14 cellular contexts compared by ENCODE assay signal in genomic region chr1:27787895-27788294, GRCh38. TPM values are rescaled to one million over a fixed set of nuclear protein-coding genes. Genes with fewer than 3 reads are reported as not detected.
A peak's percentile ranks its signal among the peaks of the same experiment; 100 is the strongest.
DNase-seq lines count a peak whose midpoint lies in the region; ATAC-seq and TF ChIP-seq lines count a peak whose summit lies in the region.
"Had no signal": no experiment of that assay in that cellular context is flagged by ENCODE, and none has a peak within 500 bp of the region (broad histone marks: within the 10 kb centered on the region; RNA-seq: fewer than 3 reads in every experiment).

No MANE protein-coding gene starts in this region.

- H3K36me3 ChIP-seq in breast epithelium (no peaks in the 10 kb centered on the region), left lung (peaks cover 4 to 25% of the 10 kb centered on the region in 2 donors), thyroid gland (peaks cover 17% of the 10 kb centered on the region in 2 donors), Karpas-422 (ENCODE audit: insufficient read depth, low read length) (peaks cover 19% of the 10 kb centered on the region)

- ATAC-seq in left lung: peak; percentile 40
- no peak for ATAC-seq in stimulated activated naive CD8-positive, alpha-beta T cell treated with anti-CD3 and anti-CD28 coated beads, Interleukin-15, amount 100 ng/mL, for 72 hours
- ATAC-seq in GM18861 (IDR thresholded peaks at IDR 0.05; ENCODE audit: unreplicated experiment): no peak
- ATAC-seq: body of pancreas, left colon had no signal

- H3K4me3 ChIP-seq in breast epithelium: no peak overlapping the region
- H3K4me3 ChIP-seq in left lung: no peak overlapping the region
- no peak overlapping the region for H3K4me3 ChIP-seq in thyroid gland (replicated peaks in 1 of 3)
- no peak overlapping the region for H3K4me3 ChIP-seq in Karpas-422 (ENCODE audit: low read length)
- H3K4me3 ChIP-seq: body of pancreas, prostate gland had no signal

- H3K9me3 ChIP-seq in breast epithelium (no peaks in the 10 kb centered on the region), left lung (no peaks in the 10 kb centered on the region), thyroid gland (no peaks in the 10 kb centered on the region), Karpas-422 (ENCODE audit: low read length) (no peaks in the 10 kb centered on the region)
- H3K9me3 ChIP-seq: body of pancreas, prostate gland had no signal

- H3K4me1 ChIP-seq in breast epithelium: no peaks in the 10 kb centered on the region
- peaks cover 26 to 87% of the 10 kb centered on the region in 2 donors for H3K4me1 ChIP-seq in left lung
- H3K4me1 ChIP-seq in thyroid gland: peaks cover 65 to 79% of the 10 kb centered on the region in 2 donors
- no peaks in the 10 kb centered on the region for H3K4me1 ChIP-seq in Karpas-422 (ENCODE audit: low read length)
- H3K4me1 ChIP-seq: prostate gland had no signal

- H3K79me2 ChIP-seq in Karpas-422 (ENCODE audit: low read length): peaks cover 64% of the 10 kb centered on the region

- H2AFZ ChIP-seq in Karpas-422 (ENCODE audit: low read length): no peak overlapping the region

- H3K4me1 Mint-ChIP-seq in MCF 10A (ENCODE audit: insufficient read depth, unreplicated experiment): peaks cover 9% of the 10 kb centered on the region
- H3K4me1 Mint-ChIP-seq in chondrocyte (ENCODE audit: low read depth): peaks cover 29% of the 10 kb centered on the region
- peaks cover 13% of the 10 kb centered on the region for H3K4me1 Mint-ChIP-seq in stimulated activated naive CD8-positive, alpha-beta T cell treated with anti-CD3 and anti-CD28 coated beads, Interleukin-15, amount 100 ng/mL, for 72 hours

- H3K27me3 Mint-ChIP-seq in MCF 10A (ENCODE audit: insufficient read depth, unreplicated experiment): no peaks in the 10 kb centered on the region
- no peaks in the 10 kb centered on the region for H3K27me3 Mint-ChIP-seq in chondrocyte (ENCODE audit: low read depth)
- H3K27me3 Mint-ChIP-seq in stimulated activated naive CD8-positive, alpha-beta T cell treated with anti-CD3 and anti-CD28 coated beads, Interleukin-15, amount 100 ng/mL, for 72 hours: no peaks in the 10 kb centered on the region

- no TSS peak for BruUV-seq in MCF 10A (replicated peaks; lab: Mats Ljungman, UMichigan)

- CTCF ChIA-PET in MCF 10A (lab: Yijun Ruan, JAX): interaction anchor here (0.6 to 0.7 kb wide), 2 partner anchors 47 to 120 kb away, joined by 3 to 4 read pairs; no protein-coding TSS in a partner anchor

- intact Hi-C loops in MCF 10A (cut with micrococcal nuclease): no loop called here
- intact Hi-C loops in breast epithelium (cut with DNase I; ENCODE audit: low total_unique reads): loop anchor here (5.0 kb wide), 1 partner anchor 254 kb away; no protein-coding TSS in a partner anchor
- intact Hi-C loops in left lung (cut with DNase I): no loop called here
- intact Hi-C loops in thyroid gland (cut with DNase I): no loop called here

- H3K9ac ChIP-seq in Karpas-422 (ENCODE audit: low read length): no peak overlapping the region

- no peaks in the 10 kb centered on the region for H3K9me2 ChIP-seq in Karpas-422 (replicated peaks; ENCODE audit: insufficient read depth, low read length)

- DNase-seq in MCF 10A (ENCODE audit: unreplicated experiment): peak; percentile 67
- DNase-seq in breast epithelium (ENCODE audit: low spot score in 2 of 2): no peak
- no peak for DNase-seq in chondrocyte (ENCODE audit: low spot score)
- DNase-seq in left lung: no peak
- no peak for DNase-seq in thyroid gland
- no peak for DNase-seq in stimulated activated naive CD8-positive, alpha-beta T cell treated with anti-CD3 and anti-CD28 coated beads, Interleukin-15, amount 100 ng/mL, for 72 hours
- no peak for DNase-seq in Karpas-422
- DNase-seq: body of pancreas, left colon, NCI-H526, SIG-M5, trophoblast cell had no signal

- H3K4me3 Mint-ChIP-seq in MCF 10A (ENCODE audit: unreplicated experiment) (no peak overlapping the region), chondrocyte (ENCODE audit: unreplicated experiment) (no peak overlapping the region)
- no peak overlapping the region for H3K4me3 Mint-ChIP-seq in stimulated activated naive CD8-positive, alpha-beta T cell treated with anti-CD3 and anti-CD28 coated beads, Interleukin-15, amount 100 ng/mL, for 72 hours

- peaks cover 19% of the 10 kb centered on the region for H3K36me3 Mint-ChIP-seq in MCF 10A (ENCODE audit: insufficient read depth, unreplicated experiment)
- peaks cover 5% of the 10 kb centered on the region for H3K36me3 Mint-ChIP-seq in chondrocyte (ENCODE audit: low read depth)

- TF ChIP-seq CTCF in MCF 10A (IDR thresholded peaks at IDR 0.05; ENCODE audit: unreplicated experiment) (no peak), breast epithelium (IDR thresholded peaks at IDR 0.05) (no peak), chondrocyte (IDR thresholded peaks at IDR 0.05) (no peak), left lung (IDR thresholded peaks at IDR 0.05) (no peak), thyroid gland (IDR thresholded peaks at IDR 0.05) (no peak)

- H4K20me1 ChIP-seq in Karpas-422 (ENCODE audit: insufficient read depth, low read depth, low read length): no peaks in the 10 kb centered on the region

- H3K27ac Mint-ChIP-seq in MCF 10A (ENCODE audit: low read depth, unreplicated experiment): no peak overlapping the region
- H3K27ac Mint-ChIP-seq in chondrocyte (ENCODE audit: unreplicated experiment): peak overlapping the region; percentile 42
- no peak overlapping the region for H3K27ac Mint-ChIP-seq in stimulated activated naive CD8-positive, alpha-beta T cell treated with anti-CD3 and anti-CD28 coated beads, Interleukin-15, amount 100 ng/mL, for 72 hours

- H3K27me3 ChIP-seq in breast epithelium (no peaks in the 10 kb centered on the region), left lung (no peaks in the 10 kb centered on the region), thyroid gland (no peaks in the 10 kb centered on the region), Karpas-422 (ENCODE audit: low read length) (no peaks in the 10 kb centered on the region)
- H3K27me3 ChIP-seq: body of pancreas had no signal

- no peaks in the 10 kb centered on the region for H3K9me3 Mint-ChIP-seq in MCF 10A (ENCODE audit: unreplicated experiment)
- H3K9me3 Mint-ChIP-seq in chondrocyte (ENCODE audit: low read depth): no peaks in the 10 kb centered on the region
- no peaks in the 10 kb centered on the region for H3K9me3 Mint-ChIP-seq in stimulated activated naive CD8-positive, alpha-beta T cell treated with anti-CD3 and anti-CD28 coated beads, Interleukin-15, amount 100 ng/mL, for 72 hours

- POLR2A ChIA-PET in MCF 10A (lab: Yijun Ruan, JAX): interaction anchor here (4.5 kb wide), 1 partner anchor 14 kb away, joined by 48 read pairs; the partner anchor contains the start of gene STX12

- TF ChIP-seq POLR2A in breast epithelium (IDR thresholded peaks at IDR 0.05): no peak
- TF ChIP-seq POLR2A in thyroid gland (IDR thresholded peaks at IDR 0.05): no peak

- H3K27ac ChIP-seq in breast epithelium (peak overlapping the region in 1 of 2 donors; percentile 77), left lung (peak overlapping the region; percentile 60 to 72), thyroid gland (peak overlapping the region; percentile 30 to 86 (median 77)), Karpas-422 (ENCODE audit: low read length) (no peak overlapping the region)

- H3K4me2 ChIP-seq in Karpas-422 (ENCODE audit: low read depth, low read length, poor library complexity, severe bottlenecking): no peak overlapping the region

RNA-seq across cellular contexts. Expression of gene STX12, which starts 14.9 kb away (rescaled TPM):
- total RNA-seq in MCF 10A (2022) (34.6 and 36.1 TPM in 2 replicates), breast epithelium (100 to 1,000 TPM in 1 of 3 donors, 10 to 100 TPM in 2; 62.3 to 165 (median 80.8) TPM), chondrocyte (48.1 to 49.6 TPM (median 48.3 TPM) in 3 replicates), left lung (10 to 100 TPM; 79.3 TPM), thyroid gland (100 to 1,000 TPM; 169 to 265 (median 221) TPM)
- 27.9 and 39.9 TPM in 2 replicates for total RNA-seq in Karpas-422 (2014; rRNA removed; shearing (Covaris generic); ENCODE audit: low replicate concordance)

RNA-seq across cellular contexts. Expression of gene PPP1R8, which starts 42.7 kb away (rescaled TPM):
- total RNA-seq in MCF 10A (2022) (48.6 and 51.1 TPM in 2 replicates), breast epithelium (10 to 100 TPM; 36.1 to 43.5 (median 37.9) TPM), chondrocyte (39.7 to 42.9 TPM (median 41.7 TPM) in 3 replicates), left lung (10 to 100 TPM; 31.1 to 34.4 TPM), thyroid gland (10 to 100 TPM; 29.2 to 34.8 (median 33.1) TPM)
- 38.3 and 48.1 TPM in 2 replicates for total RNA-seq in Karpas-422 (2014; rRNA removed; shearing (Covaris generic); ENCODE audit: low replicate concordance)
